ENCODE assay signal across 26 cellular contexts in the genomic region with DNA sequence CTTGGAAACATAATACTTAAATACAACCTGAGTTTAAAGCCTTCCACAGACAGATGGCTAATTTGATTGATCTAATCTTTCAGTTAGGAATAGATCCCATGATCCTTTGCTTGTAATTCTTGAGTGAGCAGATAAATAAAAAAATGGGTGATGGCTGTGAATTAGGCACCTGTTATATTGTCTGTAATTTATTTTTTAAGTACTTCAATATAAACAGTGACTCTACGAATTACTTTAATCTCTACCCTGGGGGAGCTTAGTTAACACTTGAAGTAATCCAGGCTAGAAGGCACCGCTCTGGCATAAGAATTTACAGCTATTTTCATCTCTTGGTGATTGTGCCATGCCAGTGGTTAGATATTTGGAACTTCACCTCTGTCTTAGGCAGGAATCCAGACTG.
"Had no signal": no experiment of that assay in that cellular context is flagged by ENCODE, and none has a peak within 500 bp of the region (broad histone marks: within the 10 kb centered on the region; RNA-seq: fewer than 3 reads in every experiment).

No MANE protein-coding gene starts in this region.

- H3K9me3 Mint-ChIP-seq: type B pancreatic cell had no signal

- H3K36me3 Mint-ChIP-seq: mesothelial cell of epicardium; naive B cell; natural killer cell treated with Interleukin-12 subunit alpha and Interleukin-12 subunit beta and Interleukin-15 and Interleukin-18, amount 100 ng/mL, for 72 hours; stimulated activated effector memory CD8-positive, alpha-beta T cell treated with anti-CD3 and anti-CD28 coated beads, Interleukin-12 subunit alpha, Interleukin-12 subunit beta, amount 100 ng/mL, for 72 hours; type B pancreatic cell had no signal

- H3K36me3 ChIP-seq: neutrophil, right lobe of liver, tibial artery had no signal

- H3K4me1 Mint-ChIP-seq: mesothelial cell of epicardium; naive B cell; stimulated activated effector memory CD8-positive, alpha-beta T cell treated with anti-CD3 and anti-CD28 coated beads, Interleukin-12 subunit alpha, Interleukin-12 subunit beta, amount 100 ng/mL, for 72 hours had no signal

- DNase-seq: dorsolateral prefrontal cortex; effector CD4-positive, alpha-beta T cell; head of caudate nucleus; kidney; mesenchymal stem cell; mucosa of descending colon; naive B cell; right lobe of liver; small intestine; stimulated activated CD4-positive, alpha-beta T cell treated with anti-CD3 and anti-CD28 coated beads, Interleukin-15, amount 100 ng/mL, for 24 hours; stimulated activated CD4-positive, alpha-beta T cell treated with anti-CD3 and anti-CD28 coated beads, Interleukin-2, amount 100 ng/mL, for 48 hours; stimulated activated naive CD8-positive, alpha-beta T cell treated with anti-CD3 and anti-CD28 coated beads, Interleukin-15, Interleukin-2, amounts not matched to agents 100 U/mL and 50 U/mL, for 24 hours; substantia nigra; testis; tibial artery had no signal

- H3K27ac ChIP-seq: dorsolateral prefrontal cortex, hepatocyte, neutrophil, parathyroid adenoma, right lobe of liver, testis, tibial artery had no signal

- H3K4me3 ChIP-seq: dorsolateral prefrontal cortex, hepatocyte, lung, mucosa of descending colon, right lobe of liver, testis, tibial artery had no signal

- H3K9me3 ChIP-seq: mucosa of descending colon, neutrophil, right lobe of liver, testis, tibial artery had no signal

- H3K27me3 ChIP-seq: right lobe of liver, testis had no signal

- H3K4me3 Mint-ChIP-seq: mesothelial cell of epicardium; naive B cell; natural killer cell treated with Interleukin-12 subunit alpha and Interleukin-12 subunit beta and Interleukin-15 and Interleukin-18, amount 100 ng/mL, for 72 hours; neural crest cell; stimulated activated effector memory CD8-positive, alpha-beta T cell treated with anti-CD3 and anti-CD28 coated beads, Interleukin-12 subunit alpha, Interleukin-12 subunit beta, amount 100 ng/mL, for 72 hours; type B pancreatic cell had no signal

- H3K27ac Mint-ChIP-seq: mesothelial cell of epicardium; naive B cell; natural killer cell treated with Interleukin-12 subunit alpha and Interleukin-12 subunit beta and Interleukin-15 and Interleukin-18, amount 100 ng/mL, for 72 hours; progenitor cell of endocrine pancreas; stimulated activated effector memory CD8-positive, alpha-beta T cell treated with anti-CD3 and anti-CD28 coated beads, Interleukin-12 subunit alpha, Interleukin-12 subunit beta, amount 100 ng/mL, for 72 hours; type B pancreatic cell had no signal

- ATAC-seq: left lobe of liver; mucosa of descending colon; natural killer cell treated with Interleukin-12 subunit alpha and Interleukin-12 subunit beta and Interleukin-15 and Interleukin-18, amount 100 ng/mL, for 72 hours; right lobe of liver; stimulated activated effector memory CD8-positive, alpha-beta T cell treated with anti-CD3 and anti-CD28 coated beads, Interleukin-12 subunit alpha, Interleukin-12 subunit beta, amount 100 ng/mL, for 72 hours; stimulated activated naive CD8-positive, alpha-beta T cell treated with anti-CD3 and anti-CD28 coated beads, Interleukin-15, Interleukin-2, amounts not matched to agents 100 U/mL and 50 U/mL, for 24 hours had no signal
